In the genomic region with DNA sequence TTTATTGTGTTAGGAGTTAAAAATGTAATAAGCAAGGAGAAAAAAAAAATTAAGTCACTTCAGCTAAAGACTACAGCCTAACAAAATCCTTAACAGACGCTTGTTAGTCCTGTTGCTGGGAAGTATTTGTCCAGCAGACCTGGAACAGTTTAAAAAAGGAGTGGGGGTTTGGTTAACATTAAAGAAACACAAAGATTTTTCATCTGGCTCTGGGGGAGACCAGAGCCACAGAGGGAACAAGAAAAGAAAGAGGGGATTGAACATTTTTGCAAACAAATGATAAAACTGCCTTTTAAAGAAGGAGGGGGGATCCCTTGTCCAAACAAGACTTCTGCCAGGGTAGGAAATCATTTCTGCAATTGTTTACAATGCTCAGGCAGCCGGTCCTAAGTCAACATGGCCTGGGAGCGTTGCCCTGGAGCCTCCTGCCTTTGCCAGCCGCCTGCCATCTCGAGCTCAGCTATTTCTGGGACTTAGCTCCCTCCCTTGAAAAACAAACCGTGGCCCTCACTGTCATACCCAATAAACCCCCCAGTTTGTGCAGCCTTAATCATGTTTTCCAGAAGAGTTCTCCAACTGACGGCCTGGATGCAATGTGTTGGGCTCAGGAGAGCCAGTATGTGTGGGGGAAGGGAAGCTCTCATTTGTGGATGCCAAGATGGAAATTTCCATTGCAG, we compare ENCODE assay signal across 9 cellular contexts.
DNase-seq lines count a peak whose midpoint lies in the region; ATAC-seq, FAIRE-seq and TF ChIP-seq lines count a peak whose summit lies in the region.
"Had no signal": no experiment of that assay in that cellular context is flagged by ENCODE, and none has a peak within 500 bp of the region (broad histone marks: within the 10 kb centered on the region; RNA-seq: fewer than 3 reads in every experiment).

No MANE protein-coding gene starts in this region.

- no peak overlapping the region for H3K4me3 ChIP-seq in kidney (ENCODE audit: low read length in 2 of 2)
- peak overlapping the region; percentile 47 to 48 for H3K4me3 ChIP-seq in stomach smooth muscle (ENCODE audit: low read length in 2 of 2)

- DNase-seq in NCI-H1105 (lab: John Stamatoyannopoulos, UW) (peak; percentile 75), kidney (peak; percentile 79), GM12891 (ENCODE audit: insufficient read length, low spot score) (no peak), T-helper 2 cell (no peak), islet precursor cell (no peak)
- DNase-seq: SW 1271 had no signal

- intact Hi-C loops in kidney (cut with DNase I) = no loop called here

- peak overlapping the region; percentile 27 for H3K27ac ChIP-seq in angular gyrus (ENCODE audit: low read depth, low read length)
- H3K27ac ChIP-seq in kidney (ENCODE audit: low read depth in 2 of 2, low read length in 2 of 2) = peak overlapping the region in 1 of 2 donors; percentile 59
- peak overlapping the region; percentile 85 for H3K27ac ChIP-seq in stomach smooth muscle (ENCODE audit: low read length)

- FAIRE-seq in kidney (lab: Jason Lieb, UNC) = no peak
- no peak for FAIRE-seq in GM12891 (lab: Jason Lieb, UNC)

- no peak for TF ChIP-seq POLR2A in GM12891 (IDR thresholded peaks at IDR 0.05; ENCODE audit: low read depth, low read length)

- H3K36me3 ChIP-seq in kidney (ENCODE audit: control insufficient read depth in 1 of 2, insufficient read depth in 2 of 2, low read length in 2 of 2) (no peaks in the 10 kb centered on the region), stomach smooth muscle (ENCODE audit: control insufficient read depth in 2 of 2, insufficient read depth in 2 of 2, low read length in 2 of 2) (no peaks in the 10 kb centered on the region)

- H3K27me3 ChIP-seq in stomach smooth muscle (ENCODE audit: control insufficient read depth in 1 of 2, insufficient read depth in 2 of 2, low read length in 2 of 2) = no peaks in the 10 kb centered on the region

- H3K9me3 ChIP-seq in kidney (ENCODE audit: control insufficient read depth in 1 of 2, low read length in 2 of 2) (no peaks in the 10 kb centered on the region), stomach smooth muscle (ENCODE audit: control insufficient read depth in 2 of 2, low read length in 2 of 2) (no peaks in the 10 kb centered on the region)

- H3K9ac ChIP-seq in kidney (ENCODE audit: low read length in 2 of 2) (no peak overlapping the region), stomach smooth muscle (ENCODE audit: low read length in 2 of 2) (peak overlapping the region; percentile 35 to 43)

- TF ChIP-seq CTCF in kidney (IDR thresholded peaks at IDR 0.05; ENCODE audit: borderline replicate concordance, extremely low read depth, insufficient read depth) = no peak

- no peak for ATAC-seq in HG03565 (IDR thresholded peaks at IDR 0.05; ENCODE audit: unreplicated experiment)

- peaks cover 5 to 6% of the 10 kb centered on the region in 2 donors for H3K4me1 ChIP-seq in kidney (ENCODE audit: control insufficient read depth in 1 of 2, insufficient read depth in 1 of 2, low read depth in 1 of 2, low read length in 2 of 2)
- peaks cover 44% of the 10 kb centered on the region for H3K4me1 ChIP-seq in stomach smooth muscle (ENCODE audit: control insufficient read depth, insufficient read depth, low read length)

TF ChIP-seq in GM12891, 5 proteins besides CTCF, POLR2A, EP300 and RAD21:
- TF ChIP-seq SPI1 (IDR thresholded peaks at IDR 0.05; ENCODE audit: low read depth, low read length) = no peak
TF ChIP-seq in GM12891: peak in this region for 0.

Comparison
In these comparisons a context has a peak if more than half of its experiments do, and no peak if none do; other contexts are left out.
1. DNase-seq: peak in NCI-H1105 (single experiment) and kidney (single experiment); none in GM12891 (single experiment), T-helper 2 cell (0 of 5) and islet precursor cell (single experiment).
2. H3K4me3 ChIP-seq: peak in stomach smooth muscle (2 of 2); none in kidney (0 of 2).
3. H3K9ac ChIP-seq: peak in stomach smooth muscle (2 of 2); none in kidney (0 of 2).